9 cellular contexts compared by ENCODE assay signal in genomic region chr9:112028242-112029221, GRCh38.
A peak's percentile ranks its signal among the peaks of the same experiment; 100 is the strongest.
DNase-seq lines count a peak whose midpoint lies in the region; ATAC-seq and TF ChIP-seq lines count a peak whose summit lies in the region.
"Had no signal": no experiment of that assay in that cellular context is flagged by ENCODE, and none has a peak within 500 bp of the region (broad histone marks: within the 10 kb centered on the region; RNA-seq: fewer than 3 reads in every experiment).

No MANE protein-coding gene starts in this region.

- peaks cover 25% of the 10 kb centered on the region for H3K4me1 ChIP-seq in upper lobe of right lung

- TF ChIP-seq CTCF in GM12864 (IDR thresholded peaks at IDR 0.05; ENCODE audit: low read depth, low read length, missing control alignments) (no peak), upper lobe of right lung (IDR thresholded peaks at IDR 0.05) (no peak)

- intact Hi-C loops in upper lobe of right lung (cut with DNase I), result no loop called here

- no peaks in the 10 kb centered on the region for H3K9me3 ChIP-seq in upper lobe of right lung

- ATAC-seq in GM19438 (IDR thresholded peaks at IDR 0.05; ENCODE audit: low read depth, unreplicated experiment), result peak; percentile 31
- peak; percentile 50 for ATAC-seq in HG03354 (IDR thresholded peaks at IDR 0.05; ENCODE audit: poor library complexity, severe bottlenecking, unreplicated experiment)
- no peak for ATAC-seq in upper lobe of right lung

- no peaks in the 10 kb centered on the region for H3K27me3 ChIP-seq in upper lobe of right lung

- H3K4me3 ChIP-seq in GM12864 (ENCODE audit: low read depth, low read length) (peak overlapping the region; percentile 45), upper lobe of right lung (no peak overlapping the region)

- CTCF ChIA-PET in HEK293T (lab: Yijun Ruan, JAX), result interaction anchor here (1.0 kb wide), 1 partner anchor 11 kb away, joined by 6 read pairs; no protein-coding TSS in a partner anchor

- POLR2A ChIA-PET in HEK293T (lab: Yijun Ruan, JAX), result no interaction called here

- DNase-seq in GM12864 (ENCODE audit: low read depth), result peak; percentile 90
- peak; percentile 60 for DNase-seq in astrocyte of the hippocampus (ENCODE audit: low read depth, low spot score)
- no peak for DNase-seq in HEK293T (ENCODE audit: extremely low spot score)
- no peak for DNase-seq in upper lobe of right lung
- no peak for DNase-seq in NCI-H1092 (lab: John Stamatoyannopoulos, UW)
- no peak for DNase-seq in NCI-H2107 (lab: John Stamatoyannopoulos, UW)

- H3K36me3 ChIP-seq in upper lobe of right lung, result no peaks in the 10 kb centered on the region

- no peak overlapping the region for H3K27ac ChIP-seq in upper lobe of right lung
- H3K27ac ChIP-seq: HL-60 had no signal

TF ChIP-seq in HEK293T, 16 proteins besides CTCF, POLR2A, EP300 and RAD21:
- TF ChIP-seq L3MBTL2 (conservative IDR thresholded peaks at IDR 0.05), result no peak
- TF ChIP-seq CTBP1 (IDR thresholded peaks at IDR 0.05; ENCODE audit: borderline replicate concordance), result no peak
- no peak for TF ChIP-seq FOXM1 (IDR thresholded peaks at IDR 0.05; ENCODE audit: borderline replicate concordance)
- no peak for TF ChIP-seq TARDBP (IDR thresholded peaks at IDR 0.05)
- no peak for TF ChIP-seq FOXA1 (IDR thresholded peaks at IDR 0.05)
- no peak for TF ChIP-seq ELF4 (IDR thresholded peaks at IDR 0.05)
- TF ChIP-seq FOXK2 (IDR thresholded peaks at IDR 0.05), result no peak
- no peak for TF ChIP-seq NFRKB (IDR thresholded peaks at IDR 0.05)
- no peak for TF ChIP-seq LEF1 (IDR thresholded peaks at IDR 0.05; ENCODE audit: borderline replicate concordance)
- TF ChIP-seq, protein P1, sequence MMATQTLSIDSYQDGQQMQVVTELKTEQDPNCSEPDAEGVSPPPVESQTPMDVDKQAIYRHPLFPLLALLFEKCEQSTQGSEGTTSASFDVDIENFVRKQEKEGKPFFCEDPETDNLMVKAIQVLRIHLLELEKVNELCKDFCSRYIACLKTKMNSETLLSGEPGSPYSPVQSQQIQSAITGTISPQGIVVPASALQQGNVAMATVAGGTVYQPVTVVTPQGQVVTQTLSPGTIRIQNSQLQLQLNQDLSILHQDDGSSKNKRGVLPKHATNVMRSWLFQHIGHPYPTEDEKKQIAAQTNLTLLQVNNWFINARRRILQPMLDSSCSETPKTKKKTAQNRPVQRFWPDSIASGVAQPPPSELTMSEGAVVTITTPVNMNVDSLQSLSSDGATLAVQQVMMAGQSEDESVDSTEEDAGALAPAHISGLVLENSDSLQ (IDR thresholded peaks at IDR 0.05), result no peak
- no peak for TF ChIP-seq ZNF384 (IDR thresholded peaks at IDR 0.05)
- TF ChIP-seq ARNT (IDR thresholded peaks at IDR 0.05), result no peak
- TF ChIP-seq SP1 (IDR thresholded peaks at IDR 0.05), result no peak
- TF ChIP-seq SUZ12 (IDR thresholded peaks at IDR 0.05), result no peak
- TF ChIP-seq BHLHE40 (IDR thresholded peaks at IDR 0.05; ENCODE audit: borderline replicate concordance), result no peak
- no peak for TF ChIP-seq HDGF (IDR thresholded peaks at IDR 0.05; ENCODE audit: borderline replicate concordance)

Comparison
In these comparisons a context has a peak if more than half of its experiments do, and no peak if none do; other contexts are left out.
1. DNase-seq: peak in GM12864 (single experiment) and astrocyte of the hippocampus (single experiment); none in HEK293T (single experiment), upper lobe of right lung (single experiment), NCI-H1092 (single experiment) and NCI-H2107 (single experiment).